8 cellular contexts compared by ENCODE assay signal in genomic region chr5:15013654-15014463, GRCh38.
A peak's percentile ranks its signal among the peaks of the same experiment; 100 is the strongest.
DNase-seq lines count a peak whose midpoint lies in the region; ATAC-seq, FAIRE-seq and TF ChIP-seq lines count a peak whose summit lies in the region.

No MANE protein-coding gene starts in this region.

- TF ChIP-seq CTCF in thoracic aorta (IDR thresholded peaks at IDR 0.05) = peak; percentile 69

- no peaks in the 10 kb centered on the region for H3K27me3 ChIP-seq in thoracic aorta (replicated peaks; ENCODE audit: insufficient read depth)

- H3K4me3 ChIP-seq in thoracic aorta = no peak overlapping the region

- peaks cover 15 to 28% of the 10 kb centered on the region in 2 donors for H3K4me1 ChIP-seq in thoracic aorta (ENCODE audit: control insufficient read depth in 1 of 2, low read depth in 2 of 2)

- peak; percentile 98 for FAIRE-seq in islet of Langerhans (lab: Jason Lieb, UNC)

- H3K27ac ChIP-seq in thoracic aorta = no peak overlapping the region

- DNase-seq in SKM-1 treated with dmso at 0.1 percent for 144 hours (lab: John Stamatoyannopoulos, UW; ENCODE audit: unreplicated experiment) (peak; percentile 44), SKM-1 (lab: John Stamatoyannopoulos, UW; ENCODE audit: unreplicated experiment) (no peak), NCI-H524 treated with DMSO at 0.1 percent for 48 hours (lab: John Stamatoyannopoulos, UW) (peak; percentile 53), brain pericyte (ENCODE audit: low read depth, low spot score) (peak; percentile 39), thoracic aorta (ENCODE audit: low spot score) (no peak)

- peak; percentile 77 for ATAC-seq in HG03432 (IDR thresholded peaks at IDR 0.05; ENCODE audit: unreplicated experiment)
- peak; percentile 63 for ATAC-seq in thoracic aorta (ENCODE audit: insufficient number of reproducible peaks, low FRiP score, low read depth)
- no peak for ATAC-seq in GM19328 (IDR thresholded peaks at IDR 0.05; ENCODE audit: unreplicated experiment)

- no peaks in the 10 kb centered on the region for H3K9me3 ChIP-seq in thoracic aorta

- no peaks in the 10 kb centered on the region for H3K36me3 ChIP-seq in thoracic aorta

Comparison
In these comparisons a context has a peak if more than half of its experiments do, and no peak if none do; other contexts are left out.
1. DNase-seq: peak in SKM-1 treated with dmso at 0.1 percent for 144 hours (single experiment), NCI-H524 treated with DMSO at 0.1 percent for 48 hours (single experiment) and brain pericyte (single experiment); none in SKM-1 (single experiment) and thoracic aorta (single experiment).